Comparison of ENCODE assay signal across 9 cellular contexts in the genomic region with DNA sequence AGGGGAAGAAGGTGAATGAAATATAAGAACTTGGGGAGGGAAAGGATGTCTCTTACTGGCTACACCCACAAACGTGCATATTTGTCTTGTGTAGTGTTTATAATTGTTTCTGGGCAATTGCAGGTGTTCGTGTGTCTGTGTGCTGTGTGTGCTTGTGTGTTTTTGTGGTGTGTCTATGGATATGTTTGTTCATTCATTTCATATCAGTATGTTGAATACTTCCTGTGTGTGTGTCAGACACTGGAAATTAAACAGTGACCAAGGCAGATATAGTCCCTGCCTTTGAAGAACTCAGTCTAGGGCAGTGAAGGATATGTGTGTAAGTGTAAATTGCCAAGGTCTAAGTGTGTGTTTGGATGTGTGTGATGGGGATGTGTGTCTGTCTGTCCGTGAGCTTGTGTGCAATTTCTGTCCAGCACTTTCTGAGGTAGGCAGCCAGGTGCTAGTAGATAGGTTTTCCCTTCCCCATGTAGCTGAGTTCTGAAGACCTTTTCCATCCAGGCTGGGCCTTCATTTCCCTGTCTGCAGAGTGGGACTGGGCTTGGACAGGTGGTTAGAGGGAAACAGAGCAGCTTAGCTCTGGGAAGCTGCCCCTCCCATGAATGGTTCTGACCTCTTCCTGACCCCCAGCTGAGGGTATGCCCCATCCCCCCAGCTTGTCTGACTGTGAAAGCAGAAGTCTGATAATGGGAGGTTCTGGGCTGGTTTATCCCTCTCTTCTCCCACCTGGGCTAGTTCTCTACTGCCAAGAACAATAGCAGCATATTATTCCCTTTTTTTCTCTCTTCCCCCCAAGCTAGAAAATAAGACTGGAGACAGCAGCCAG. TPM values are rescaled to one million over a fixed set of nuclear protein-coding genes. Genes with fewer than 3 reads are reported as not detected.
DNase-seq lines count a peak whose midpoint lies in the region; ATAC-seq and TF ChIP-seq lines count a peak whose summit lies in the region.
"Had no signal": no experiment of that assay in that cellular context is flagged by ENCODE, and none has a peak within 500 bp of the region (broad histone marks: within the 10 kb centered on the region; RNA-seq: fewer than 3 reads in every experiment).

No MANE protein-coding gene starts in this region.

- no peak overlapping the region for H2AK5ac ChIP-seq in IMR-90 (ENCODE audit: low read depth, low read length)

- H3K4me2 ChIP-seq in IMR-90 (ENCODE audit: low read depth, low read length), result no peak overlapping the region; the same call in 1 of the 2 replicates

- H2BK5ac ChIP-seq in IMR-90 (ENCODE audit: low read depth, low read length, poor library complexity, severe bottlenecking), result no peak overlapping the region

- H2AFZ ChIP-seq in IMR-90 (replicated peaks; ENCODE audit: low read length, poor library complexity), result no peak overlapping the region
- H2AFZ ChIP-seq: parathyroid adenoma had no signal

- DNase-seq in GF-D8 (lab: John Stamatoyannopoulos, UW) (peak; percentile 28), IMR-90 (peak; percentile 24), epidermal melanocyte (ENCODE audit: insufficient read length, low spot score) (no peak)
- DNase-seq in activated naive CD8-positive, alpha-beta T cell treated with anti-CD3 and anti-CD28 coated beads for 36 hours, result no peak
- no peak for DNase-seq in activated CD4-positive, alpha-beta T cell treated with anti-CD3 and anti-CD28 coated beads for 1 hour
- DNase-seq in activated T-cell treated with anti-CD3 and anti-CD28 coated beads, Interleukin-2, amount 50 U/mL, for 48 hours, result no peak

- H3K9ac ChIP-seq in IMR-90 (ENCODE audit: low read depth, low read length) (0 out of 2 replicates have a peak overlapping the region, but pooled peaks have one; percentile 20), mucosa of rectum (ENCODE audit: low read depth in 1 of 2, low read length in 2 of 2) (no peak overlapping the region)
- H3K9ac ChIP-seq: parathyroid adenoma had no signal

- H3K36me3 ChIP-seq in IMR-90 (ENCODE audit: control insufficient read depth, insufficient read depth, low read length) (peaks cover 4% of the 10 kb centered on the region; the same call in 1 of the 2 replicates), mucosa of rectum (ENCODE audit: control insufficient read depth in 2 of 2, insufficient read depth in 2 of 2, low read length in 2 of 2) (peaks cover 5 to 8% of the 10 kb centered on the region in 2 donors)

- no peak overlapping the region for H2BK15ac ChIP-seq in IMR-90 (ENCODE audit: low read depth, low read length)

- no peak overlapping the region for H3K23ac ChIP-seq in IMR-90 (ENCODE audit: low read depth, low read length)

- H3K4ac ChIP-seq in IMR-90 (ENCODE audit: low read depth, low read length), result no peak overlapping the region

- H3K27me3 ChIP-seq in IMR-90 (ENCODE audit: control insufficient read depth, insufficient read depth, low read length) (no peaks in the 10 kb centered on the region), mucosa of rectum (ENCODE audit: control insufficient read depth in 2 of 2, insufficient read depth in 2 of 2, low read length in 2 of 2) (no peaks in the 10 kb centered on the region)

- H3K18ac ChIP-seq in IMR-90 (ENCODE audit: low read depth, low read length), result no peak overlapping the region

- peaks cover 6% of the 10 kb centered on the region for H3K36me3 Mint-ChIP-seq in activated naive CD8-positive, alpha-beta T cell treated with anti-CD3 and anti-CD28 coated beads for 36 hours

- CTCF ChIA-PET in IMR-90 (lab: Yijun Ruan, JAX), result no interaction called here

- in situ Hi-C loops in IMR-90 (cut with MboI; ENCODE audit: low sequenced_read_pairs), result no loop called here

- H4K20me1 ChIP-seq in IMR-90 (ENCODE audit: insufficient read depth, low read length), result peaks cover 31% of the 10 kb centered on the region

- H4K8ac ChIP-seq in IMR-90 (ENCODE audit: low read depth in 2 of 2, low read length in 2 of 2), result no peak overlapping the region

- dilution Hi-C loops in IMR-90 (cut with HindIII; ENCODE audit: low sequenced_read_pairs, unreplicated experiment), result no loop called here

- no peak overlapping the region for H4K91ac ChIP-seq in IMR-90 (ENCODE audit: insufficient read depth, low read depth, low read length)

- H3K9me3 ChIP-seq in IMR-90 (ENCODE audit: control insufficient read depth, insufficient read depth, low read length) (no peaks in the 10 kb centered on the region), mucosa of rectum (ENCODE audit: control insufficient read depth in 2 of 2, low read length in 2 of 2) (no peaks in the 10 kb centered on the region)

- H3K27ac Mint-ChIP-seq in activated naive CD8-positive, alpha-beta T cell treated with anti-CD3 and anti-CD28 coated beads for 36 hours, result peak overlapping the region; percentile 11

- no peak for TF ChIP-seq RAD21 in IMR-90 (IDR thresholded peaks at IDR 0.05; ENCODE audit: low read length)

- peaks cover 15% of the 10 kb centered on the region for H3K9me1 ChIP-seq in IMR-90 (ENCODE audit: insufficient read depth, low read length)

- no peak overlapping the region for H3K14ac ChIP-seq in IMR-90 (replicated peaks; ENCODE audit: low read depth, low read length)

- POLR2A ChIA-PET in IMR-90 (lab: Charles Lee; ENCODE audit: unreplicated experiment), result no interaction called here

- H3K4me1 Mint-ChIP-seq in activated naive CD8-positive, alpha-beta T cell treated with anti-CD3 and anti-CD28 coated beads for 36 hours, result peaks cover 39% of the 10 kb centered on the region

- no peak overlapping the region for H3K4me3 Mint-ChIP-seq in activated naive CD8-positive, alpha-beta T cell treated with anti-CD3 and anti-CD28 coated beads for 36 hours

- no peak overlapping the region for H3K4me3 ChIP-seq in IMR-90 (ENCODE audit: insufficient read depth, low read depth, low read length)
- no peak overlapping the region for H3K4me3 ChIP-seq in mucosa of rectum (ENCODE audit: low read length in 2 of 2)

- 60% methylated on average over 1 of the region's 3 CpGs; no CpG with 5 or more reads in 1 of the 2 experiments for WGBS in IMR-90 (ENCODE audit: extremely low coverage in 2 of 2, insufficient read length in 1 of 2), 2 experiments

- peaks cover 18 to 48% of the 10 kb centered on the region in 2 experiments for H3K79me1 ChIP-seq in IMR-90 (ENCODE audit: low read depth in 1 of 2, low read length in 2 of 2)

- no peak overlapping the region for H3K56ac ChIP-seq in IMR-90 (ENCODE audit: extremely low read depth, insufficient read depth, low read length)

- no peak overlapping the region for H2BK20ac ChIP-seq in IMR-90 (ENCODE audit: low read depth, low read length)

- ATAC-seq in IMR-90 (ENCODE audit: low read depth), result no peak
- no peak for ATAC-seq in GM21825 (IDR thresholded peaks at IDR 0.05; ENCODE audit: unreplicated experiment)

- no peak overlapping the region for H2BK120ac ChIP-seq in IMR-90 (ENCODE audit: low read depth, low read length)

- no peak for TF ChIP-seq POLR2A in IMR-90 (IDR thresholded peaks at IDR 0.05; ENCODE audit: low read depth, low read length)

- no peaks in the 10 kb centered on the region for H3K27me3 Mint-ChIP-seq in activated naive CD8-positive, alpha-beta T cell treated with anti-CD3 and anti-CD28 coated beads for 36 hours

- no peak overlapping the region for H3K27ac ChIP-seq in IMR-90 (ENCODE audit: insufficient read depth, low read length)
- peak overlapping the region; percentile 32 to 35 for H3K27ac ChIP-seq in mucosa of rectum (ENCODE audit: low read depth in 2 of 2, low read length in 2 of 2)
- H3K27ac ChIP-seq: parathyroid adenoma had no signal

- BruUV-seq in IMR-90 (replicated peaks; lab: Mats Ljungman, UMichigan), result no TSS peak

- H3K9me3 Mint-ChIP-seq in activated naive CD8-positive, alpha-beta T cell treated with anti-CD3 and anti-CD28 coated beads for 36 hours, result no peaks in the 10 kb centered on the region

- TF ChIP-seq CTCF in IMR-90 (conservative IDR thresholded peaks at IDR 0.05; ENCODE audit: low read depth, low read length), result no peak

- H3K4me1 ChIP-seq in IMR-90 (ENCODE audit: control insufficient read depth, insufficient read depth, low read length) (peaks cover 14% of the 10 kb centered on the region), mucosa of rectum (ENCODE audit: control insufficient read depth in 2 of 2, insufficient read depth in 2 of 2, low read length in 2 of 2) (peaks cover 15 to 25% of the 10 kb centered on the region in 2 donors)
- H3K4me1 ChIP-seq: parathyroid adenoma had no signal

- H2AK9ac ChIP-seq in IMR-90 (replicated peaks; ENCODE audit: low read depth, low read length, poor library complexity), result no peak overlapping the region

- H4K5ac ChIP-seq in IMR-90 (ENCODE audit: low read depth, low read length), result no peak overlapping the region

- intact Hi-C loops in IMR-90 (cut with micrococcal nuclease), result no loop called here

TF ChIP-seq in IMR-90, 13 proteins besides CTCF, POLR2A, EP300 and RAD21:
- TF ChIP-seq CHD1 (IDR thresholded peaks at IDR 0.05; ENCODE audit: low read depth, low read length) (no peak), NFE2L2 (IDR thresholded peaks at IDR 0.05; ENCODE audit: low read depth, low read length) (no peak)

RNA-seq across cellular contexts. Expression of gene AGO1, which starts 3.8 kb away (rescaled TPM):
- 17.2 and 21.5 TPM in 2 replicates for total RNA-seq in IMR-90 (2012; rRNA removed)
- 11.3 TPM in 2 replicates for polyA plus RNA-seq in IMR-90 (2012; rRNA removed)
- polyA plus RNA-seq in IMR-90 (2012; cell fraction: cytosol; rRNA removed), result 4.8 and 5.9 TPM in 2 replicates
- polyA plus RNA-seq in IMR-90 (2012; cell fraction: nucleus; rRNA removed; ENCODE audit: low replicate concordance), result 9.8 and 10.9 TPM in 2 replicates
- 10 to 100 TPM; 40.4 to 40.8 TPM for total RNA-seq in activated naive CD8-positive, alpha-beta T cell treated with anti-CD3 and anti-CD28 coated beads for 36 hours

RNA-seq across cellular contexts. Expression of gene AGO3, which starts 44.1 kb away (rescaled TPM):
- 18.1 and 25.6 TPM in 2 replicates for total RNA-seq in IMR-90 (2012; rRNA removed)
- 8.9 and 10.4 TPM in 2 replicates for polyA plus RNA-seq in IMR-90 (2012; rRNA removed)
- polyA plus RNA-seq in IMR-90 (2012; cell fraction: cytosol; rRNA removed), result 3.6 and 7.8 TPM in 2 replicates
- 6.7 and 16.5 TPM in 2 replicates for polyA plus RNA-seq in IMR-90 (2012; cell fraction: nucleus; rRNA removed; ENCODE audit: low replicate concordance)
- 10 to 100 TPM; 24.5 to 26.0 TPM for total RNA-seq in activated naive CD8-positive, alpha-beta T cell treated with anti-CD3 and anti-CD28 coated beads for 36 hours

Comparison
In these comparisons a context has a peak if more than half of its experiments do, and no peak if none do; other contexts are left out.
1. DNase-seq: peak in GF-D8 (single experiment) and IMR-90 (single experiment); none in activated naive CD8-positive, alpha-beta T cell treated with anti-CD3 and anti-CD28 coated beads for 36 hours (single experiment), activated CD4-positive, alpha-beta T cell treated with anti-CD3 and anti-CD28 coated beads for 1 hour (single experiment), epidermal melanocyte (single experiment) and activated T-cell treated with anti-CD3 and anti-CD28 coated beads, Interleukin-2, amount 50 U/mL, for 48 hours (0 of 2).